Comparison of ENCODE assay signal across 1 cellular context in the genomic region with DNA sequence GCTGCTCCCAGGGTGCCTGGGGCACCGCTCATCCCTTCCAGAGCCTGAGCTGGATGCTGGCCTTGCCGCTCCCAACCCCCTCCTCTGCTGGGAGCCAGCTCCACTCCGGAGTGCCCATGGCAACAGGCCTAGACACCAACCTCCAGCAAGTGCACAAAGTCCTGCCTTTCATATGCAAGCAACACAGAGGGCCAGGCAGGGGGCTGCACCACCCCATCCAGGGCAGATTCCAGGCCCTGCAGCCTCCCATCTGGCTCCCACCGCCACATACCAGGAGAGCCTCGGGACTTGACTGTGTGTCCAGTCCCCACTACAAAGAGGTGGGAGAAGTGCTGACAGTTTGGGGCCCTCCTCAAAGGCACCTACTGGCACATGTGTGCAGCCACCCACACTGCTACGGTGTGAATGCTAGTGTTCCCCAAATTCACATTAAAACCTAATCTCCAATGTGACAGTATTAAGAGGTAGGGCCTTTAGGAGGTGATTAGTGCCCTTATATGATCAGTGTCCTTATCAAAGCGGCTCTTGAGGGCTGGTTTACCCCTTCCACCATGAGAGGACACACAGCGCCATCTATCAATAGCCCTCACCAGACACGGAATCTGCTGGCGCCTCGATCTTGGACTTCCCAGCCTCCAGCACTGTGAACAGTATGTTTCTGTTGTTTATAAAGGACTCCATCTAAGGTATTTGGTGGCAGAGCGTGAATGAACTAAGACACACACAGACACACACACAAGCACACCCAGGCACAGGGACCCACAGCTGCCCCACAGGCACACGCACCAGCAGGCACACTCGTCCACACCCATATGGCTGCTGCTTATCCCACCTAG.
A peak's percentile ranks its signal among the peaks of the same experiment; 100 is the strongest.
TF ChIP-seq lines count a peak whose summit lies in the region.

No MANE protein-coding gene starts in this region.

TF ChIP-seq in HepG2, 621 proteins besides CTCF, POLR2A, EP300 and RAD21 (continued from another document and continues in another):
- TF ChIP-seq, protein P1, sequence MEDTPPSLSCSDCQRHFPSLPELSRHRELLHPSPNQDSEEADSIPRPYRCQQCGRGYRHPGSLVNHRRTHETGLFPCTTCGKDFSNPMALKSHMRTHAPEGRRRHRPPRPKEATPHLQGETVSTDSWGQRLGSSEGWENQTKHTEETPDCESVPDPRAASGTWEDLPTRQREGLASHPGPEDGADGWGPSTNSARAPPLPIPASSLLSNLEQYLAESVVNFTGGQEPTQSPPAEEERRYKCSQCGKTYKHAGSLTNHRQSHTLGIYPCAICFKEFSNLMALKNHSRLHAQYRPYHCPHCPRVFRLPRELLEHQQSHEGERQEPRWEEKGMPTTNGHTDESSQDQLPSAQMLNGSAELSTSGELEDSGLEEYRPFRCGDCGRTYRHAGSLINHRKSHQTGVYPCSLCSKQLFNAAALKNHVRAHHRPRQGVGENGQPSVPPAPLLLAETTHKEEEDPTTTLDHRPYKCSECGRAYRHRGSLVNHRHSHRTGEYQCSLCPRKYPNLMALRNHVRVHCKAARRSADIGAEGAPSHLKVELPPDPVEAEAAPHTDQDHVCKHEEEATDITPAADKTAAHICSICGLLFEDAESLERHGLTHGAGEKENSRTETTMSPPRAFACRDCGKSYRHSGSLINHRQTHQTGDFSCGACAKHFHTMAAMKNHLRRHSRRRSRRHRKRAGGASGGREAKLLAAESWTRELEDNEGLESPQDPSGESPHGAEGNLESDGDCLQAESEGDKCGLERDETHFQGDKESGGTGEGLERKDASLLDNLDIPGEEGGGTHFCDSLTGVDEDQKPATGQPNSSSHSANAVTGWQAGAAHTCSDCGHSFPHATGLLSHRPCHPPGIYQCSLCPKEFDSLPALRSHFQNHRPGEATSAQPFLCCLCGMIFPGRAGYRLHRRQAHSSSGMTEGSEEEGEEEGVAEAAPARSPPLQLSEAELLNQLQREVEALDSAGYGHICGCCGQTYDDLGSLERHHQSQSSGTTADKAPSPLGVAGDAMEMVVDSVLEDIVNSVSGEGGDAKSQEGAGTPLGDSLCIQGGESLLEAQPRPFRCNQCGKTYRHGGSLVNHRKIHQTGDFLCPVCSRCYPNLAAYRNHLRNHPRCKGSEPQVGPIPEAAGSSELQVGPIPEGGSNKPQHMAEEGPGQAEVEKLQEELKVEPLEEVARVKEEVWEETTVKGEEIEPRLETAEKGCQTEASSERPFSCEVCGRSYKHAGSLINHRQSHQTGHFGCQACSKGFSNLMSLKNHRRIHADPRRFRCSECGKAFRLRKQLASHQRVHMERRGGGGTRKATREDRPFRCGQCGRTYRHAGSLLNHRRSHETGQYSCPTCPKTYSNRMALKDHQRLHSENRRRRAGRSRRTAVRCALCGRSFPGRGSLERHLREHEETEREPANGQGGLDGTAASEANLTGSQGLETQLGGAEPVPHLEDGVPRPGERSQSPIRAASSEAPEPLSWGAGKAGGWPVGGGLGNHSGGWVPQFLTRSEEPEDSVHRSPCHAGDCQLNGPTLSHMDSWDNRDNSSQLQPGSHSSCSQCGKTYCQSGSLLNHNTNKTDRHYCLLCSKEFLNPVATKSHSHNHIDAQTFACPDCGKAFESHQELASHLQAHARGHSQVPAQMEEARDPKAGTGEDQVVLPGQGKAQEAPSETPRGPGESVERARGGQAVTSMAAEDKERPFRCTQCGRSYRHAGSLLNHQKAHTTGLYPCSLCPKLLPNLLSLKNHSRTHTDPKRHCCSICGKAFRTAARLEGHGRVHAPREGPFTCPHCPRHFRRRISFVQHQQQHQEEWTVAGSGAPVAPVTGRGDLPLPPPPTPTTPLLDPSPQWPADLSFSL (CRISPR knock-in tag; IDR thresholded peaks at IDR 0.05), result no peak
- TF ChIP-seq, protein P2, sequence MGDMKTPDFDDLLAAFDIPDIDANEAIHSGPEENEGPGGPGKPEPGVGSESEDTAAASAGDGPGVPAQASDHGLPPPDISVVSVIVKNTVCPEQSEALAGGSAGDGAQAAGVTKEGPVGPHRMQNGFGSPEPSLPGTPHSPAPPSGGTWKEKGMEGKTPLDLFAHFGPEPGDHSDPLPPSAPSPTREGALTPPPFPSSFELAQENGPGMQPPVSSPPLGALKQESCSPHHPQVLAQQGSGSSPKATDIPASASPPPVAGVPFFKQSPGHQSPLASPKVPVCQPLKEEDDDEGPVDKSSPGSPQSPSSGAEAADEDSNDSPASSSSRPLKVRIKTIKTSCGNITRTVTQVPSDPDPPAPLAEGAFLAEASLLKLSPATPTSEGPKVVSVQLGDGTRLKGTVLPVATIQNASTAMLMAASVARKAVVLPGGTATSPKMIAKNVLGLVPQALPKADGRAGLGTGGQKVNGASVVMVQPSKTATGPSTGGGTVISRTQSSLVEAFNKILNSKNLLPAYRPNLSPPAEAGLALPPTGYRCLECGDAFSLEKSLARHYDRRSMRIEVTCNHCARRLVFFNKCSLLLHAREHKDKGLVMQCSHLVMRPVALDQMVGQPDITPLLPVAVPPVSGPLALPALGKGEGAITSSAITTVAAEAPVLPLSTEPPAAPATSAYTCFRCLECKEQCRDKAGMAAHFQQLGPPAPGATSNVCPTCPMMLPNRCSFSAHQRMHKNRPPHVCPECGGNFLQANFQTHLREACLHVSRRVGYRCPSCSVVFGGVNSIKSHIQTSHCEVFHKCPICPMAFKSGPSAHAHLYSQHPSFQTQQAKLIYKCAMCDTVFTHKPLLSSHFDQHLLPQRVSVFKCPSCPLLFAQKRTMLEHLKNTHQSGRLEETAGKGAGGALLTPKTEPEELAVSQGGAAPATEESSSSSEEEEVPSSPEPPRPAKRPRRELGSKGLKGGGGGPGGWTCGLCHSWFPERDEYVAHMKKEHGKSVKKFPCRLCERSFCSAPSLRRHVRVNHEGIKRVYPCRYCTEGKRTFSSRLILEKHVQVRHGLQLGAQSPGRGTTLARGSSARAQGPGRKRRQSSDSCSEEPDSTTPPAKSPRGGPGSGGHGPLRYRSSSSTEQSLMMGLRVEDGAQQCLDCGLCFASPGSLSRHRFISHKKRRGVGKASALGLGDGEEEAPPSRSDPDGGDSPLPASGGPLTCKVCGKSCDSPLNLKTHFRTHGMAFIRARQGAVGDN (CRISPR knock-in tag; IDR thresholded peaks at IDR 0.05), result peak; percentile 81
- no peak for TF ChIP-seq ZBTB7A (CRISPR knock-in tag; IDR thresholded peaks at IDR 0.05)
- no peak for TF ChIP-seq CHCHD3 (CRISPR knock-in tag; IDR thresholded peaks at IDR 0.05)
- no peak for TF ChIP-seq NR2F1 (CRISPR knock-in tag; IDR thresholded peaks at IDR 0.05)
- TF ChIP-seq CEBPG (CRISPR knock-in tag; IDR thresholded peaks at IDR 0.05), result no peak
- TF ChIP-seq SP1 (IDR thresholded peaks at IDR 0.05), result no peak
- TF ChIP-seq SP1 (CRISPR knock-in tag; IDR thresholded peaks at IDR 0.05), result no peak
- no peak for TF ChIP-seq MEF2D (CRISPR knock-in tag; IDR thresholded peaks at IDR 0.05)
- TF ChIP-seq TOPORS (CRISPR knock-in tag; IDR thresholded peaks at IDR 0.05), result no peak
- no peak for TF ChIP-seq THAP7 (CRISPR knock-in tag; IDR thresholded peaks at IDR 0.05)
- TF ChIP-seq ZNF251 (CRISPR knock-in tag; IDR thresholded peaks at IDR 0.05), result no peak
- TF ChIP-seq ESRRA (CRISPR knock-in tag; IDR thresholded peaks at IDR 0.05; ENCODE audit: low read depth), result no peak
- TF ChIP-seq ZNF644 (CRISPR knock-in tag; IDR thresholded peaks at IDR 0.05; ENCODE audit: low read depth), result no peak
- no peak for TF ChIP-seq ZMAT3 (CRISPR knock-in tag; conservative IDR thresholded peaks at IDR 0.05)
- no peak for TF ChIP-seq KDM1A (CRISPR knock-in tag; IDR thresholded peaks at IDR 0.05)
- TF ChIP-seq SP140L (CRISPR knock-in tag; IDR thresholded peaks at IDR 0.05; ENCODE audit: borderline replicate concordance), result no peak
- no peak for TF ChIP-seq SNAI1 (CRISPR knock-in tag; IDR thresholded peaks at IDR 0.05; ENCODE audit: borderline replicate concordance)
- TF ChIP-seq ZFAT (CRISPR knock-in tag; conservative IDR thresholded peaks at IDR 0.05), result no peak
- TF ChIP-seq ZBTB40 (IDR thresholded peaks at IDR 0.05), result no peak
- no peak for TF ChIP-seq ZBTB40 (CRISPR knock-in tag; IDR thresholded peaks at IDR 0.05)
- TF ChIP-seq NFKB2 (CRISPR knock-in tag; IDR thresholded peaks at IDR 0.05; ENCODE audit: borderline replicate concordance), result no peak
- TF ChIP-seq SALL2 (CRISPR knock-in tag; IDR thresholded peaks at IDR 0.05), result no peak
- TF ChIP-seq, protein P3, sequence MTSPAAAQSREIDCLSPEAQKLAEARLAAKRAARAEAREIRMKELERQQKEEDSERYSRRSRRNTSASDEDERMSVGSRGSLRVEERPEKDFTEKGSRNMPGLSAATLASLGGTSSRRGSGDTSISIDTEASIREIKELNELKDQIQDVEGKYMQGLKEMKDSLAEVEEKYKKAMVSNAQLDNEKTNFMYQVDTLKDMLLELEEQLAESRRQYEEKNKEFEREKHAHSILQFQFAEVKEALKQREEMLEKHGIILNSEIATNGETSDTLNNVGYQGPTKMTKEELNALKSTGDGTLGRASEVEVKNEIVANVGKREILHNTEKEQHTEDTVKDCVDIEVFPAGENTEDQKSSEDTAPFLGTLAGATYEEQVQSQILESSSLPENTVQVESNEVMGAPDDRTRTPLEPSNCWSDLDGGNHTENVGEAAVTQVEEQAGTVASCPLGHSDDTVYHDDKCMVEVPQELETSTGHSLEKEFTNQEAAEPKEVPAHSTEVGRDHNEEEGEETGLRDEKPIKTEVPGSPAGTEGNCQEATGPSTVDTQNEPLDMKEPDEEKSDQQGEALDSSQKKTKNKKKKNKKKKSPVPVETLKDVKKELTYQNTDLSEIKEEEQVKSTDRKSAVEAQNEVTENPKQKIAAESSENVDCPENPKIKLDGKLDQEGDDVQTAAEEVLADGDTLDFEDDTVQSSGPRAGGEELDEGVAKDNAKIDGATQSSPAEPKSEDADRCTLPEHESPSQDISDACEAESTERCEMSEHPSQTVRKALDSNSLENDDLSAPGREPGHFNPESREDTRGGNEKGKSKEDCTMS (CRISPR knock-in tag; conservative IDR thresholded peaks at IDR 0.05), result no peak
